ENCODE assay signal across 1 cellular context in genomic region chr14:24067133-24068082, GRCh38.
A peak's percentile ranks its signal among the peaks of the same experiment; 100 is the strongest.
TF ChIP-seq lines count a peak whose summit lies in the region.

No MANE protein-coding gene starts in this region.

TF ChIP-seq in HepG2, 621 proteins besides CTCF, POLR2A, EP300 and RAD21 (continued from another document and continues in another):
- peak; percentile 77 for TF ChIP-seq PAXIP1 (CRISPR knock-in tag; conservative IDR thresholded peaks at IDR 0.05)
- no peak for TF ChIP-seq KIAA2018 (CRISPR knock-in tag; IDR thresholded peaks at IDR 0.05; ENCODE audit: borderline replicate concordance)
- no peak for TF ChIP-seq REPIN1 (CRISPR knock-in tag; IDR thresholded peaks at IDR 0.05; ENCODE audit: borderline replicate concordance, low read depth)
- no peak for TF ChIP-seq ZNF234 (CRISPR knock-in tag; conservative IDR thresholded peaks at IDR 0.05)
- peak; percentile 46 for TF ChIP-seq ZNF687 (CRISPR knock-in tag; IDR thresholded peaks at IDR 0.05)
- TF ChIP-seq KDM4B (CRISPR knock-in tag; IDR thresholded peaks at IDR 0.05), result no peak
- TF ChIP-seq ZNF24 (IDR thresholded peaks at IDR 0.05), result no peak
- no peak for TF ChIP-seq MXI1 (IDR thresholded peaks at IDR 0.05; ENCODE audit: borderline replicate concordance, low read depth, low read length)
- TF ChIP-seq ETS1 (CRISPR knock-in tag; IDR thresholded peaks at IDR 0.05), result no peak
- TF ChIP-seq ZNF546 (CRISPR knock-in tag; conservative IDR thresholded peaks at IDR 0.05), result 0 out of 2 replicates have a peak, but pooled peaks have one; percentile 62
- TF ChIP-seq ZNF496 (CRISPR knock-in tag; IDR thresholded peaks at IDR 0.05; ENCODE audit: insufficient replicate concordance), result no peak
- TF ChIP-seq MTA1 (CRISPR knock-in tag; IDR thresholded peaks at IDR 0.05; ENCODE audit: borderline replicate concordance), result no peak
- TF ChIP-seq KLF9 (CRISPR knock-in tag; IDR thresholded peaks at IDR 0.05; ENCODE audit: low read depth), result no peak
- TF ChIP-seq ZBTB8A (CRISPR knock-in tag; IDR thresholded peaks at IDR 0.05; ENCODE audit: borderline replicate concordance, low read depth), result no peak
- no peak for TF ChIP-seq HOXA9 (CRISPR knock-in tag; IDR thresholded peaks at IDR 0.05; ENCODE audit: borderline replicate concordance)
- no peak for TF ChIP-seq ZNF503 (CRISPR knock-in tag; IDR thresholded peaks at IDR 0.05)
- TF ChIP-seq ZNF660 (CRISPR knock-in tag; IDR thresholded peaks at IDR 0.05; ENCODE audit: borderline replicate concordance, low read depth), result no peak
- TF ChIP-seq SIN3A (IDR thresholded peaks at IDR 0.05; ENCODE audit: borderline replicate concordance, low read depth, low read length), result no peak
- no peak for TF ChIP-seq ZNF329 (CRISPR knock-in tag; IDR thresholded peaks at IDR 0.05; ENCODE audit: low read depth)
- no peak for TF ChIP-seq NR1H2 (CRISPR knock-in tag; IDR thresholded peaks at IDR 0.05; ENCODE audit: borderline replicate concordance, low read depth)
- TF ChIP-seq BRD4 (CRISPR knock-in tag; IDR thresholded peaks at IDR 0.05), result no peak
- TF ChIP-seq PCBP2 (optimal IDR thresholded peaks at IDR 0.05; ENCODE audit: low read depth, low read length, poor library complexity, severe bottlenecking), result no peak
- TF ChIP-seq ZNF615 (CRISPR knock-in tag; IDR thresholded peaks at IDR 0.05; ENCODE audit: borderline replicate concordance), result no peak
- TF ChIP-seq TFE3 (CRISPR knock-in tag; IDR thresholded peaks at IDR 0.05), result peak; percentile 57; the same call in 1 of the 2 replicates
- no peak for TF ChIP-seq CENPBD1 (CRISPR knock-in tag; IDR thresholded peaks at IDR 0.05; ENCODE audit: borderline replicate concordance, low read depth)
- TF ChIP-seq ESRRA (CRISPR knock-in tag; IDR thresholded peaks at IDR 0.05; ENCODE audit: low read depth), result no peak
- no peak for TF ChIP-seq GMEB1 (CRISPR knock-in tag; IDR thresholded peaks at IDR 0.05; ENCODE audit: borderline replicate concordance)
- TF ChIP-seq ZIK1 (CRISPR knock-in tag; IDR thresholded peaks at IDR 0.05; ENCODE audit: borderline replicate concordance, low read depth), result no peak
- TF ChIP-seq MTA3 (CRISPR knock-in tag; IDR thresholded peaks at IDR 0.05), result no peak
